Comparison of ENCODE assay signal across 1 cellular context in the genomic region with DNA sequence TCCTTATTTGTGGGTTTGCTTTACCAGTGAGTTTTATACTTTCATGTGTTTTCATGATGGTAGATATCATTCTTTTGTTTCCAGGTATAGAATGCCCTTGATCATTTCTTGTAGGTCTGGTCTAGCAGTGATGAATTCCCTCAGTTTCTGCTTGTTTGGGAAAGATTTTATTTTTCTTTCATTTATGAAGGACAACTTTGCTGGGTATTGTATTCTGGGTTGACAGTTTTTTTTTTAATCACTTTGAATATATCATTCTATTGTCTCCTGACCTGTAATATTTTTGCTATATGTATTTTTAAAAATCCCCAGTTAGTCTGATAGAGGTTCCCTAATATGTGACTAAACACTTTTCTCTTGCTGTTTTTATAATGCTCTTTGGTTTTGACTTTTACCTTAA.
A peak's percentile ranks its signal among the peaks of the same experiment; 100 is the strongest.
TF ChIP-seq lines count a peak whose summit lies in the region.

No MANE protein-coding gene starts in this region.

TF ChIP-seq in HEK293, 187 proteins besides CTCF, POLR2A, EP300 and RAD21 (continued from another document):
- no peak for TF ChIP-seq PRDM10 (tag by site-specific recombination; IDR thresholded peaks at IDR 0.05)
- no peak for TF ChIP-seq ZNF239 (tag by site-specific recombination; IDR thresholded peaks at IDR 0.05)
- TF ChIP-seq ZNF140 (tag by site-specific recombination; IDR thresholded peaks at IDR 0.05), result no peak
- TF ChIP-seq ZNF132 (tag by site-specific recombination; IDR thresholded peaks at IDR 0.05; ENCODE audit: borderline replicate concordance), result no peak
- no peak for TF ChIP-seq ZFHX2 (tag by site-specific recombination; conservative IDR thresholded peaks at IDR 0.05)
- peak; percentile 93 for TF ChIP-seq SETDB1 (IDR thresholded peaks at IDR 0.05; ENCODE audit: insufficient read length, low read length)
